ENCODE assay signal across 26 cellular contexts in the genomic region with DNA sequence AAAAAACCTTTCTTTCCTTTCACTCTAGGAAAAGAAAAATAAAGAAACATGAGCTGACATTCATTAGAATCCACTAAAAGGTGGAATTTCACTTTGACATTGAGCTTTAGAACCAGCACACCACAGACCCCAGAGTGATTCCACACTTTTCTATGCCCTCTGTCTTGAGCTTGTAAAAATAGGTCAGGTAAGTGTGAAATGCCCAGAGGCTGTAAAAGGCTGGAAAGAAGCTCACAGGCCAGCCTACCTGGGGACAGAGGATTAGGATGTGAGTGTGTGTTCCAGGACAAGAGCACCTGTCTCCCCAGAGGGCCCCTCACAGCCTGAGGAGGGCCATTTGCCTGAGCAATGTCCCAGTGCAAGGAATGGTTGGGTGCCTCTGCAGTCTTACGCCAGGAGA. TPM values are rescaled to one million over a fixed set of nuclear protein-coding genes. Genes with fewer than 3 reads are reported as not detected.
DNase-seq lines count a peak whose midpoint lies in the region; ATAC-seq, FAIRE-seq and TF ChIP-seq lines count a peak whose summit lies in the region.
"Had no signal": no experiment of that assay in that cellular context is flagged by ENCODE, and none has a peak within 500 bp of the region (broad histone marks: within the 10 kb centered on the region; RNA-seq: fewer than 3 reads in every experiment).

No MANE protein-coding gene starts in this region.

- no TSS peak for BruUV-seq in PC-9 (replicated peaks; lab: Mats Ljungman, UMichigan)

- H3K4me1 ChIP-seq in GM23338 (ENCODE audit: insufficient read depth) (peaks cover 6% of the 10 kb centered on the region; the same call in 1 of the 2 replicates), PC-9 (replicated peaks; ENCODE audit: insufficient read depth) (peaks cover 72% of the 10 kb centered on the region), H1 (replicated peaks in 1 of 4; ENCODE audit: control insufficient read depth in 3 of 4, insufficient read depth in 4 of 4, low read length in 3 of 4) (no peaks in the 10 kb centered on the region), osteoblast (ENCODE audit: insufficient read depth, low read length) (no peaks in the 10 kb centered on the region)

- H4K91ac ChIP-seq in H1 (replicated peaks; ENCODE audit: insufficient read length, low read length), result no peak overlapping the region

- peaks cover 9% of the 10 kb centered on the region; the same call in 1 of the 2 replicates for H3K9me2 ChIP-seq in GM23338 (ENCODE audit: insufficient read depth)
- no peaks in the 10 kb centered on the region for H3K9me2 ChIP-seq in PC-9 (ENCODE audit: insufficient read depth)

- no peak overlapping the region for H2AK5ac ChIP-seq in H1 (ENCODE audit: low read depth, low read length)

- H3K56ac ChIP-seq in H1 (replicated peaks; ENCODE audit: insufficient read length, low read depth, low read length), result no peak overlapping the region

- no peaks in the 10 kb centered on the region; the same call in 2 of the 3 replicates for H3K4me1 Mint-ChIP-seq in GM23338
- H3K4me1 Mint-ChIP-seq in activated naive CD4-positive, alpha-beta T cell treated with anti-CD3 and anti-CD28 coated beads for 36 hours (ENCODE audit: low read depth), result no peaks in the 10 kb centered on the region
- H3K4me1 Mint-ChIP-seq: CD4-positive, alpha-beta memory T cell; IgD-negative memory B cell; T-cell had no signal

- no peak overlapping the region for H3K14ac ChIP-seq in H1 (ENCODE audit: insufficient read length)

- H4K20me1 ChIP-seq in GM23338 (replicated peaks; ENCODE audit: insufficient read depth), result no peaks in the 10 kb centered on the region
- no peaks in the 10 kb centered on the region for H4K20me1 ChIP-seq in PC-9 (ENCODE audit: insufficient read depth)
- H4K20me1 ChIP-seq in H1 (replicated peaks in 1 of 2; ENCODE audit: control insufficient read depth in 1 of 2, insufficient read depth in 2 of 2, low read length in 2 of 2), result no peaks in the 10 kb centered on the region
- no peaks in the 10 kb centered on the region for H4K20me1 ChIP-seq in osteoblast (ENCODE audit: insufficient read depth, low read length)

- TF ChIP-seq EP300 in H1 (IDR thresholded peaks at IDR 0.05; ENCODE audit: borderline replicate concordance in 1 of 2, low read depth in 2 of 2, low read length in 2 of 2), result no peak

- 85% methylated on average over 1 of the region's 1 CpG; no CpG with 5 or more reads in 1 of the 2 experiments for WGBS in H1 (ENCODE audit: extremely low coverage in 1 of 2, insufficient coverage in 1 of 2, insufficient read length in 1 of 2, insufficient replicate concordance in 2 of 2, low coverage in 1 of 2, low lambda C conversion rate in 2 of 2, missing lambda C conversion rate in 1 of 2), 2 experiments

- H2BK5ac ChIP-seq in H1 (ENCODE audit: low read depth, low read length), result no peak overlapping the region

- POLR2A ChIA-PET in PC-9 (lab: Charles Lee; ENCODE audit: unreplicated experiment) (interaction anchor here (0.5 to 1.0 kb wide), 4 partner anchors 35 to 1890 kb away, joined by 4 to 16 read pairs (median 6); no protein-coding TSS in a partner anchor), H1 (lab: Charles Lee; ENCODE audit: partially characterized antibody) (no interaction called here)

- no peak overlapping the region for H3K18ac ChIP-seq in H1 (ENCODE audit: extremely low read depth, low read length)

- no peaks in the 10 kb centered on the region for H3K79me1 ChIP-seq in H1 (ENCODE audit: low read depth, low read length)

- peaks cover 41% of the 10 kb centered on the region for H3K9me3 Mint-ChIP-seq in GM23338
- H3K9me3 Mint-ChIP-seq in activated naive CD4-positive, alpha-beta T cell treated with anti-CD3 and anti-CD28 coated beads for 36 hours, result no peaks in the 10 kb centered on the region

- H3K36me3 Mint-ChIP-seq in GM23338 (ENCODE audit: low read depth), result peaks cover 30% of the 10 kb centered on the region
- H3K36me3 Mint-ChIP-seq in activated naive CD4-positive, alpha-beta T cell treated with anti-CD3 and anti-CD28 coated beads for 36 hours (ENCODE audit: low read depth), result no peaks in the 10 kb centered on the region
- H3K36me3 Mint-ChIP-seq: CD4-positive, alpha-beta memory T cell; T-cell had no signal

- ATAC-seq in GM23338, result no peak
- ATAC-seq in HG03469 (IDR thresholded peaks at IDR 0.05; ENCODE audit: unreplicated experiment), result no peak
- ATAC-seq: T-cell had no signal

- CTCF ChIA-PET in PC-9 (lab: Charles Lee) (interaction anchor here (0.6 kb wide), 1 partner anchor 1895 kb away, joined by 5 read pairs; no protein-coding TSS in a partner anchor), H1 (lab: Charles Lee; ENCODE audit: partially characterized antibody) (interaction anchor here (0.8 kb wide), 2 partner anchors 15 to 695 kb away, joined by 3 read pairs; a partner anchor contains a TSS)
- CTCF ChIA-PET in activated naive CD4-positive, alpha-beta T cell treated with anti-CD3 and anti-CD28 coated beads for 36 hours (lab: Charles Lee), result no interaction called here

- no peaks in the 10 kb centered on the region for H3K27me3 ChIP-seq in GM23338 (ENCODE audit: insufficient read depth)
- no peaks in the 10 kb centered on the region for H3K27me3 ChIP-seq in PC-9 (ENCODE audit: insufficient read depth, low read depth)
- no peaks in the 10 kb centered on the region for H3K27me3 ChIP-seq in H1 (replicated peaks in 1 of 4; ENCODE audit: control insufficient read depth in 3 of 4, extremely low read depth in 1 of 4, insufficient read depth in 3 of 4, low read length in 3 of 4)
- H3K27me3 ChIP-seq in osteoblast (ENCODE audit: insufficient read depth, low read length), result peaks cover 2% of the 10 kb centered on the region

- DNase-seq in GM23338 (ENCODE audit: low spot score) (no peak), PC-9 (peak; percentile 41 to 88), H1 (ENCODE audit: low read depth in 1 of 2, low spot score in 2 of 2) (no peak), kidney tubule cell (ENCODE audit: low spot score) (peak; percentile 40), osteoblast (ENCODE audit: insufficient read length, low spot score, missing footprints) (no peak), midbrain (lab: John Stamatoyannopoulos, UW) (no peak)
- no peak for DNase-seq in activated naive CD4-positive, alpha-beta T cell treated with anti-CD3 and anti-CD28 coated beads for 36 hours
- DNase-seq: AML-193; C1 segment of cervical spinal cord; CD4-positive, alpha-beta memory T cell; COR-L47; DMS79; EL; GF-D8; MM.1S; NCI-H2029; NCI-H446 treated with DMSO at 0.1 percent for 48 hours; NCI-H526; SHP77; T-cell had no signal

- no peak overlapping the region for H3K23ac ChIP-seq in H1 (ENCODE audit: insufficient read length)

- intact Hi-C loops in PC-9 (cut with micrococcal nuclease; ENCODE audit: unreplicated experiment), result loop anchor here (5.0 kb wide), 1 partner anchor 61 kb away; no protein-coding TSS in a partner anchor
- intact Hi-C loops in activated naive CD4-positive, alpha-beta T cell treated with anti-CD3 and anti-CD28 coated beads for 36 hours (cut with micrococcal nuclease), result no loop called here

- TF ChIP-seq CTCF in GM23338 (conservative IDR thresholded peaks at IDR 0.05; ENCODE audit: low read depth in 2 of 2) (no peak), PC-9 (conservative IDR thresholded peaks at IDR 0.05) (no peak), H1 (IDR thresholded peaks at IDR 0.05; ENCODE audit: control extremely low read depth in 1 of 3, insufficient read depth in 1 of 3, low read depth in 1 of 3, low read length in 3 of 3) (no peak), osteoblast (IDR thresholded peaks at IDR 0.05; ENCODE audit: extremely low read depth, low read depth, low read length) (no peak)

- no peak overlapping the region for H2BK20ac ChIP-seq in H1 (ENCODE audit: low read length)

- no peaks in the 10 kb centered on the region for H3K27me3 Mint-ChIP-seq in GM23338 (ENCODE audit: insufficient read depth, low read depth, poor library complexity)
- peaks cover 6% of the 10 kb centered on the region for H3K27me3 Mint-ChIP-seq in activated naive CD4-positive, alpha-beta T cell treated with anti-CD3 and anti-CD28 coated beads for 36 hours (ENCODE audit: low read depth)
- H3K27me3 Mint-ChIP-seq: IgD-negative memory B cell had no signal

- no peak for TF ChIP-seq POLR2A in H1 (IDR thresholded peaks at IDR 0.05; ENCODE audit: control extremely low read depth in 1 of 2, low read depth in 2 of 2, low read length in 2 of 2)

- no peak overlapping the region for H4K8ac ChIP-seq in H1 (ENCODE audit: extremely low read depth, insufficient read depth, low read length)

- H3K4me2 ChIP-seq in GM23338 (no peak overlapping the region), PC-9 (peak overlapping the region; percentile 62), H1 (ENCODE audit: insufficient read depth in 1 of 2, low read depth in 2 of 2, low read length in 2 of 2) (no peak overlapping the region), osteoblast (ENCODE audit: insufficient read depth, low read length) (no peak overlapping the region)
- H3K4me2 ChIP-seq: KMS-11 had no signal

- no peak overlapping the region for H2BK120ac ChIP-seq in H1 (replicated peaks; ENCODE audit: low read depth, low read length)

- no peak overlapping the region for H3K27ac Mint-ChIP-seq in GM23338
- no peak overlapping the region for H3K27ac Mint-ChIP-seq in activated naive CD4-positive, alpha-beta T cell treated with anti-CD3 and anti-CD28 coated beads for 36 hours
- H3K27ac Mint-ChIP-seq: CD4-positive, alpha-beta memory T cell; IgD-negative memory B cell; T-cell had no signal

- no peak for FAIRE-seq in H1 (lab: Jason Lieb, UNC)
- FAIRE-seq: A204.1, GM12891, H54 had no signal

- no peak overlapping the region for H3K27ac ChIP-seq in GM23338 (ENCODE audit: low read depth)
- peak overlapping the region; percentile 97 for H3K27ac ChIP-seq in PC-9
- H3K27ac ChIP-seq in H1 (ENCODE audit: low read depth, low read length), result no peak overlapping the region
- H3K27ac ChIP-seq in osteoblast (ENCODE audit: low read depth, low read length), result no peak overlapping the region
- H3K27ac ChIP-seq: KMS-11 had no signal

- no peaks in the 10 kb centered on the region for H3K23me2 ChIP-seq in H1 (ENCODE audit: low read depth, low read length)

- H3K4me3 ChIP-seq in GM23338 (no peak overlapping the region), PC-9 (no peak overlapping the region), H1 (ENCODE audit: extremely low read depth in 1 of 4, insufficient read depth in 2 of 4, low read depth in 3 of 4, low read length in 4 of 4) (no peak overlapping the region), osteoblast (ENCODE audit: insufficient read depth, low read length) (no peak overlapping the region)

- no peak for TF ChIP-seq RAD21 in H1 (IDR thresholded peaks at IDR 0.05 in 1 of 2, conservative IDR thresholded peaks at IDR 0.05 in 1 of 2; ENCODE audit: low read depth in 2 of 2, low read length in 2 of 2)

- H3K36me3 ChIP-seq in GM23338 (ENCODE audit: insufficient read depth) (peaks cover 3% of the 10 kb centered on the region; the same call in 1 of the 2 replicates), PC-9 (ENCODE audit: low read depth) (no peaks in the 10 kb centered on the region; the same call in 1 of the 2 replicates), H1 (ENCODE audit: control insufficient read depth in 2 of 4, insufficient read depth in 4 of 4, low read length in 3 of 4) (no peaks in the 10 kb centered on the region), osteoblast (ENCODE audit: insufficient read depth, low read length) (no peaks in the 10 kb centered on the region)

- no peak overlapping the region for H4K5ac ChIP-seq in H1 (ENCODE audit: insufficient read length, low read depth, low read length)

- H2BK15ac ChIP-seq in H1 (ENCODE audit: low read length), result 0 out of 2 replicates have a peak overlapping the region, but pooled peaks have one; percentile 21

- H3K79me2 ChIP-seq in GM23338 (replicated peaks; ENCODE audit: insufficient read depth), result no peaks in the 10 kb centered on the region
- H3K79me2 ChIP-seq in PC-9 (ENCODE audit: low read depth), result no peaks in the 10 kb centered on the region
- no peaks in the 10 kb centered on the region for H3K79me2 ChIP-seq in H1 (ENCODE audit: control insufficient read depth in 1 of 2, insufficient read depth in 2 of 2, low read length in 2 of 2)
- H3K79me2 ChIP-seq in osteoblast (ENCODE audit: insufficient read depth, low read length), result no peaks in the 10 kb centered on the region

- H3K9me3 ChIP-seq in PC-9 (ENCODE audit: insufficient read depth, low read depth) (peaks cover 25% of the 10 kb centered on the region), H1 (ENCODE audit: insufficient read depth in 2 of 2, low read depth in 1 of 2, low read length in 1 of 2) (peaks cover 16 to 17% of the 10 kb centered on the region in 2 experiments), osteoblast (ENCODE audit: low read depth, low read length) (no peaks in the 10 kb centered on the region)

- no peak overlapping the region for H3K9ac ChIP-seq in H1 (replicated peaks in 1 of 4; ENCODE audit: extremely low read depth in 1 of 4, low read depth in 3 of 4, low read length in 3 of 4)
- H3K9ac ChIP-seq: KMS-11 had no signal

- no peak overlapping the region for H3K4me3 Mint-ChIP-seq in GM23338
- no peak overlapping the region for H3K4me3 Mint-ChIP-seq in activated naive CD4-positive, alpha-beta T cell treated with anti-CD3 and anti-CD28 coated beads for 36 hours
- H3K4me3 Mint-ChIP-seq: CD4-positive, alpha-beta memory T cell; IgD-negative memory B cell; T-cell had no signal

- H2AFZ ChIP-seq in GM23338 (peak overlapping the region; percentile 52; the same call in 1 of the 2 replicates), PC-9 (no peak overlapping the region), H1 (ENCODE audit: low read length) (no peak overlapping the region), osteoblast (ENCODE audit: low read length) (no peak overlapping the region)

- H2BK12ac ChIP-seq in H1 (ENCODE audit: low read depth, low read length), result no peak overlapping the region

- H3K4ac ChIP-seq in H1 (replicated peaks; ENCODE audit: insufficient read length, low read depth, low read length), result peak overlapping the region; percentile 32

- no peaks in the 10 kb centered on the region for H3F3A ChIP-seq in GM23338 (replicated peaks; ENCODE audit: low read depth)
- H3F3A ChIP-seq in PC-9 (ENCODE audit: insufficient read depth, low read depth), result peaks cover 43% of the 10 kb centered on the region

RNA-seq across cellular contexts. Expression of a gene that starts 56.3 kb away (rescaled TPM):
- 0.19 and 0.42 TPM in 2 replicates for total RNA-seq in GM23338 (2014; rRNA removed; shearing (Covaris generic))
- 0.10 TPM in 1 of 2 replicates, not detected in the other for polyA plus RNA-seq in GM23338 (2016; fragmentation: Nextera tagmentation; extraction: Ambion mirVana)
- total RNA-seq in PC-9 (2021), result 5.3 and 6.7 TPM in 2 replicates
- 0.19 and 0.27 TPM in 2 replicates for total RNA-seq in H1 (2021; fragmentation: NEBNext Ultra II Directional; extraction: Animal tissue kit (Norgen Biotek cat#: 25700))
- 0.11 and 0.17 TPM in 2 replicates for polyA plus RNA-seq in H1 (2011; rRNA removed)
- polyA plus RNA-seq in H1 (2011; cell fraction: cytosol; rRNA removed), result 0.16 TPM
- polyA plus RNA-seq in H1 (2011; cell fraction: nucleus; rRNA removed), result 0.19 TPM
- 0.13 to 0.29 TPM (median 0.17 TPM) in 4 replicates for polyA plus RNA-seq in H1 (2012, experiment 1 of 2)
- polyA plus RNA-seq in H1 (2012, experiment 2 of 2), result not detected
- 0.12 TPM for polyA plus RNA-seq in H1 (2013, experiment 1 of 2)
- 0.15 TPM for polyA plus RNA-seq in H1 (2013, experiment 2 of 2)
- 0.98 and 1.4 TPM in 2 replicates for polyA minus RNA-seq in H1 (2011; rRNA and poly(A)+ RNA removed)
- polyA minus RNA-seq in H1 (2011; cell fraction: cytosol; rRNA and poly(A)+ RNA removed), result 0.22 TPM
- polyA minus RNA-seq in H1 (2011; cell fraction: nucleus; rRNA and poly(A)+ RNA removed), result 1.2 TPM
- 0.29 and 0.36 TPM in 2 replicates for total RNA-seq in osteoblast
- under 1 TPM in 1 of 2 experiments, not detected in 1; 0.17 TPM for total RNA-seq in activated naive CD4-positive, alpha-beta T cell treated with anti-CD3 and anti-CD28 coated beads for 36 hours
- total RNA-seq: CD4-positive, alpha-beta memory T cell had no signal
- polyA plus RNA-seq: CD4-positive, alpha-beta memory T cell had no signal

Comparison
In these comparisons a context has a peak if more than half of its experiments do, and no peak if none do; other contexts are left out.
1. DNase-seq: peak in PC-9 (2 of 2) and kidney tubule cell (single experiment); none in GM23338 (single experiment), H1 (0 of 2), osteoblast (single experiment), activated naive CD4-positive, alpha-beta T cell treated with anti-CD3 and anti-CD28 coated beads for 36 hours (single experiment) and midbrain (single experiment).